13 cellular contexts compared by ENCODE assay signal in the genomic region with DNA sequence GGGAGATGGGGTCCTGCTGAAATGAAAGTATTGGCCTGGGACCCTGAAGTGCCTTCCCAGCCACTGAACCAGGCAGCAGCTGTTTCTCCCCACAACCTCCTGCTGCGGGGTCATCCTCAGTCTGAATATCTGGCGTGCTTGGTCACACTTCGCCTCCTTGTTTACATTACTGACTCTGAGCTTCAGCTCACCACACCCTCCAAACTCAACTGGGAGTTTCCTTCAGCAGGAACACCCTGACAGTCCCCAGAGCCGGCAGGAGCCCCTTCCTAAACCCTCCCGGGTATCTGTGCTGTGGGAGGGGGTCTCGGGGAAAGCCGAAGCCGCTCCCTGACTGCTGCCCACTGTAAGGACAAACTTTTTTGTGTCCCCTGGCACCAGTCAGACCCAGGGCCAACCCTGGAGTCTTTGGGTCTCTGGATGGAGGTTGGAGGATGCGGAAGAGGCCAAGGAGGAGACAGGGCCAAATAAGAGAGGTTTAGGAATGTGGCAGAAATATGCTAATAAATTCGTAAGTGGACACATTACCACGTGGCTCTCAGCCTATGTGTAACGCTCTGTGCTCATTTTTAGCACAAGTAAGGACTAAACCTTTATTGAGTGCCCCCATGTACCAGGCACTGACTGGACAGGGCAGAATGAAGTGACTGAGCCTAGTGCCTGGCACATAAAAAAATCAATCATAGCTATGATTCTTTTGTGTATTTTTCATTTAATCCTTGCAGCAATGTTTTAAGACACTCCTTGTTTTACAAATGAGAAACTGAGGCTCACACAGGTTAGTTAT. TPM values are rescaled to one million over a fixed set of nuclear protein-coding genes. Genes with fewer than 3 reads are reported as not detected.
A peak's percentile ranks its signal among the peaks of the same experiment; 100 is the strongest.
DNase-seq lines count a peak whose midpoint lies in the region; ATAC-seq, FAIRE-seq and TF ChIP-seq lines count a peak whose summit lies in the region.
"Had no signal": no experiment of that assay in that cellular context is flagged by ENCODE, and none has a peak within 500 bp of the region (broad histone marks: within the 10 kb centered on the region; RNA-seq: fewer than 3 reads in every experiment).

No MANE protein-coding gene starts in this region.

- H3K4me1 Mint-ChIP-seq in nephron progenitor cell: peaks cover 66% of the 10 kb centered on the region
- H3K4me1 Mint-ChIP-seq: activated naive CD8-positive, alpha-beta T cell treated with anti-CD3 and anti-CD28 coated beads for 36 hours had no signal

- no peaks in the 10 kb centered on the region for H3K9me3 Mint-ChIP-seq in nephron progenitor cell
- H3K9me3 Mint-ChIP-seq: activated naive CD8-positive, alpha-beta T cell treated with anti-CD3 and anti-CD28 coated beads for 36 hours had no signal

- H3K27ac Mint-ChIP-seq in nephron progenitor cell: no peak overlapping the region
- H3K27ac Mint-ChIP-seq: activated naive CD8-positive, alpha-beta T cell treated with anti-CD3 and anti-CD28 coated beads for 36 hours had no signal

- ATAC-seq in HG03159 (IDR thresholded peaks at IDR 0.05; ENCODE audit: unreplicated experiment) (no peak), HG02642 (IDR thresholded peaks at IDR 0.05; ENCODE audit: poor library complexity, unreplicated experiment) (no peak), GM18861 (IDR thresholded peaks at IDR 0.05; ENCODE audit: unreplicated experiment) (no peak)

- DNase-seq in COLO668 (lab: John Stamatoyannopoulos, UW; ENCODE audit: unreplicated experiment) (peak; percentile 53), RCC 7860 (ENCODE audit: low spot score) (peak; percentile 63), fibroblast of villous mesenchyme (ENCODE audit: low read depth) (peak; percentile 75), nephron progenitor cell (peak; percentile 53), GM19238 (ENCODE audit: insufficient read length, low spot score) (no peak)
- DNase-seq: activated naive CD8-positive, alpha-beta T cell treated with anti-CD3 and anti-CD28 coated beads for 36 hours; BE2C; NCI-H446 treated with DMSO at 0.1 percent for 48 hours; stimulated activated naive CD4-positive, alpha-beta T cell had no signal

- peaks cover 12% of the 10 kb centered on the region for H3K36me3 Mint-ChIP-seq in nephron progenitor cell (ENCODE audit: low read depth)
- H3K36me3 Mint-ChIP-seq: activated naive CD8-positive, alpha-beta T cell treated with anti-CD3 and anti-CD28 coated beads for 36 hours had no signal

- peak; percentile 22 for FAIRE-seq in RCC 7860 (lab: Jason Lieb, UNC)

- H3K4me3 ChIP-seq in fibroblast of villous mesenchyme (ENCODE audit: low read depth, low read length): no peak overlapping the region
- H3K4me3 ChIP-seq: lung had no signal

- TF ChIP-seq CTCF in fibroblast of villous mesenchyme (IDR thresholded peaks at IDR 0.05; ENCODE audit: insufficient read depth, low read depth, low read length) (no peak), nephron progenitor cell (IDR thresholded peaks at IDR 0.05) (no peak)

- H3K27me3 Mint-ChIP-seq in nephron progenitor cell (ENCODE audit: low read depth, poor library complexity): no peaks in the 10 kb centered on the region
- H3K27me3 Mint-ChIP-seq: activated naive CD8-positive, alpha-beta T cell treated with anti-CD3 and anti-CD28 coated beads for 36 hours had no signal

- peak overlapping the region; percentile 32 for H3K4me3 Mint-ChIP-seq in nephron progenitor cell
- H3K4me3 Mint-ChIP-seq: activated naive CD8-positive, alpha-beta T cell treated with anti-CD3 and anti-CD28 coated beads for 36 hours had no signal

RNA-seq across cellular contexts. Expression of a gene that starts 20.7 kb away (rescaled TPM):
- 0.32 and 1.7 TPM in 2 replicates for total RNA-seq in fibroblast of villous mesenchyme
